Comparison of ENCODE assay signal across 8 cellular contexts in genomic region chr6:10837997-10838793, GRCh38. TPM values are rescaled to one million over a fixed set of nuclear protein-coding genes. Genes with fewer than 3 reads are reported as not detected.
DNase-seq lines count a peak whose midpoint lies in the region.

Gene MAK (minus strand): TSS chr6:10838539. CDS start chr6:10830648, 7,891 bp downstream.

- H3K27me3 ChIP-seq in H7 (ENCODE audit: control insufficient read depth, insufficient read depth, low read length) (peaks cover 29% of the 10 kb centered on the region), neuronal stem cell (ENCODE audit: control insufficient read depth in 3 of 3, insufficient read depth in 3 of 3, low read depth in 1 of 3, low read length in 3 of 3) (peaks cover 0 to 6% (median 0%) of the 10 kb centered on the region in 3 experiments)

- peak within 1 kb of the TSS; percentile 90 for H3K4me2 ChIP-seq in neuronal stem cell (ENCODE audit: insufficient read depth, low read length, poor library complexity, severe bottlenecking)

- H3K79me1 ChIP-seq in neuronal stem cell (ENCODE audit: low read depth, low read length) = no peaks in the 10 kb centered on the region

- H3K23ac ChIP-seq in neuronal stem cell (ENCODE audit: low read depth, low read length, poor library complexity) = peak within 1 kb of the TSS; percentile 70

- H3K36me3 ChIP-seq in H7 (replicated peaks; ENCODE audit: control insufficient read depth, insufficient read depth, low read length) = no peaks in the 10 kb centered on the region
- no peaks in the 10 kb centered on the region for H3K36me3 ChIP-seq in neuronal stem cell (replicated peaks in 1 of 2; ENCODE audit: control insufficient read depth in 2 of 2, insufficient read depth in 2 of 2, low read length in 2 of 2)

- H4K8ac ChIP-seq in neuronal stem cell (ENCODE audit: low read depth, low read length) = no peak within 1 kb of the TSS

- peak within 1 kb of the TSS; percentile 86 for H3K9ac ChIP-seq in neuronal stem cell (ENCODE audit: low read depth, low read length, poor library complexity)

- H2AFZ ChIP-seq in neuronal stem cell (ENCODE audit: low read length) = peak within 1 kb of the TSS; percentile 99

- H3K18ac ChIP-seq in neuronal stem cell (ENCODE audit: low read length) = peak within 1 kb of the TSS; percentile 96

- H3K4me3 ChIP-seq in H7 (ENCODE audit: insufficient read depth, low read depth, low read length) (peak within 1 kb of the TSS; percentile 63), neuronal stem cell (ENCODE audit: low read length in 2 of 2) (peak within 1 kb of the TSS; percentile 60 to 88)

- H3K27ac ChIP-seq in neuronal stem cell (replicated peaks; ENCODE audit: low read length) = peak within 1 kb of the TSS; percentile 96

- H3K4ac ChIP-seq in neuronal stem cell (ENCODE audit: low read length) = no peak within 1 kb of the TSS

- H3K14ac ChIP-seq in neuronal stem cell (ENCODE audit: low read length) = peak within 1 kb of the TSS; percentile 77

- no peak within 1 kb of the TSS for H4K91ac ChIP-seq in neuronal stem cell (ENCODE audit: low read depth, low read length, poor library complexity)

- peak within 1 kb of the TSS; percentile 47 for H2AK5ac ChIP-seq in neuronal stem cell (ENCODE audit: low read depth, low read length)

- H2BK120ac ChIP-seq in neuronal stem cell (ENCODE audit: low read depth, low read length) = no peak within 1 kb of the TSS

- peak within 1 kb of the TSS; percentile 20 for H2BK15ac ChIP-seq in neuronal stem cell (ENCODE audit: low read length)

- no CpG with 5 or more reads among the region's 53 CpGs for WGBS in neuronal stem cell (ENCODE audit: extremely low coverage in 2 of 2, insufficient read length in 2 of 2, insufficient replicate concordance in 1 of 2), 2 donors

- H2BK5ac ChIP-seq in neuronal stem cell (ENCODE audit: low read length) = peak within 1 kb of the TSS; percentile 92

- no peak within 1 kb of the TSS for H2BK12ac ChIP-seq in neuronal stem cell (ENCODE audit: low read length)

- no peaks in the 10 kb centered on the region for H3K4me1 ChIP-seq in neuronal stem cell (ENCODE audit: control insufficient read depth in 2 of 2, insufficient read depth in 1 of 2, low read depth in 1 of 2, low read length in 2 of 2)

- H3K9me3 ChIP-seq in neuronal stem cell (replicated peaks in 1 of 2; ENCODE audit: control insufficient read depth in 2 of 2, insufficient read depth in 1 of 2, low read depth in 1 of 2, low read length in 2 of 2) = peaks cover 2 to 3% of the 10 kb centered on the region in 2 donors

- DNase-seq in ELR (ENCODE audit: low read depth) (peak; percentile 87), H7 (peak; percentile 99), M059J (ENCODE audit: low read depth) (peak; percentile 94), SHP77 treated with DMSO at 0.1 percent for 48 hours (lab: John Stamatoyannopoulos, UW) (peak; percentile 94), activated gamma-delta T cell treated with Interleukin-2 at 50 U/mL for 16 hours (peak; percentile 77), foreskin melanocyte (peak; percentile 77), neuronal stem cell (ENCODE audit: low spot score) (peak; percentile 94), stromal cell of bone marrow (ENCODE audit: low read depth) (peak; percentile 36)

RNA-seq across cellular contexts. Expression of gene MAK, which starts in this region (rescaled TPM):
- total RNA-seq in H7 (2014; rRNA removed; shearing (Covaris generic)) = 0.07 TPM in 1 of 2 replicates, not detected in the other
- total RNA-seq in M059J (2014; rRNA removed; shearing (Covaris generic)) = 0.20 and 0.44 TPM in 2 replicates
- 1.9 TPM for polyA plus RNA-seq in neuronal stem cell (2013, experiment 1 of 2)
- polyA plus RNA-seq in neuronal stem cell (2013, experiment 2 of 2) = 2.0 TPM

Comparison
In these comparisons a context has a peak if more than half of its experiments do, and no peak if none do; other contexts are left out.
1. Peak in every context shown above with its lines: DNase-seq, H3K4me3 ChIP-seq and H3K27ac ChIP-seq.
2. Peak in DNase-seq and H3K4me3 ChIP-seq in H7; RNA of the gene not detected or under 1 TPM.
3. Peak in DNase-seq in M059J; RNA of the gene not detected or under 1 TPM.
4. DNase-seq: peak in every context shown above with its lines; median percentile 99 in H7; 94 in M059J; 94 in SHP77 treated with DMSO at 0.1 percent for 48 hours; 94 in neuronal stem cell; 87 in ELR; 77 in activated gamma-delta T cell treated with Interleukin-2 at 50 U/mL for 16 hours; 77 in foreskin melanocyte; 36 in stromal cell of bone marrow.